1 cellular context compared by ENCODE assay signal in the genomic region with DNA sequence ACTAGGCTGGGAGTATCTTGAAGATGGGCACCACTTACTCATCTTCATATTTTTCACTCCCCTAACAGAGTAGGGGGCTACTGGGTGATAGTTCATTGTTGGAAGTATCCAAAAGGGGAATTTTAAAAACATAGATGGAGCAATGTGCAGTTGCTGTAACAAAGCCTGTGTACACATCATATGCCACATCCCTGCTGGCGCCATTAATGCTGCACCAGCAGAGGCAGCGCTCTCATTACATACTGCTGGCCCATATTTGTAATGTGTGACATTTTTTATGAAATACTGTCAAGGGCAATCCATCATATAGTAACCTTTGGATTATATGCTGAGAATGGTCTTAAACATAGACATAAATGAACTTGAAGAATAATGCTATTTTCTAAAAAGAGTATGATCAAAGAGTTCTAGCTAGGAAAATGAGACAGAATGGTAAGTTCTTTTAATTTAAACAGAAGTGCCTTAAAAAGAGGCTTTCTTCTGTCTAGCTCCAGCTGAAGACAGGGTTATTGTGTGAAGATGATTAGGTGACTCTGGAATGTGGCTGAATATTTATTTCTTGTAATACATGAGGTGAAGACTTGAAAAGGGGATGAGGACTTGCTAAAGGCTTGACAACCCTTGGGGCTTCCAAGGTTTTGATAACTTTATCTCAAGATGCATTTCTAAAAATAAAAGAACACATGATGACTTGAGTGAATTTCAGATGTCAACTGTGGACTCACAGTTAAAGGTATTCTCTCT.
TF ChIP-seq lines count a peak whose summit lies in the region.

No MANE protein-coding gene starts in this region.

TF ChIP-seq in IMR-90, 13 proteins besides CTCF, POLR2A, EP300 and RAD21:
- no peak for TF ChIP-seq CHD1 (IDR thresholded peaks at IDR 0.05; ENCODE audit: low read depth, low read length)
- no peak for TF ChIP-seq CEBPB (IDR thresholded peaks at IDR 0.05; ENCODE audit: low read depth, low read length)
- TF ChIP-seq, protein P1, sequence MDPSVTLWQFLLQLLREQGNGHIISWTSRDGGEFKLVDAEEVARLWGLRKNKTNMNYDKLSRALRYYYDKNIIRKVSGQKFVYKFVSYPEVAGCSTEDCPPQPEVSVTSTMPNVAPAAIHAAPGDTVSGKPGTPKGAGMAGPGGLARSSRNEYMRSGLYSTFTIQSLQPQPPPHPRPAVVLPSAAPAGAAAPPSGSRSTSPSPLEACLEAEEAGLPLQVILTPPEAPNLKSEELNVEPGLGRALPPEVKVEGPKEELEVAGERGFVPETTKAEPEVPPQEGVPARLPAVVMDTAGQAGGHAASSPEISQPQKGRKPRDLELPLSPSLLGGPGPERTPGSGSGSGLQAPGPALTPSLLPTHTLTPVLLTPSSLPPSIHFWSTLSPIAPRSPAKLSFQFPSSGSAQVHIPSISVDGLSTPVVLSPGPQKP (IDR thresholded peaks at IDR 0.05; ENCODE audit: borderline replicate concordance, low read depth, low read length): no peak
- no peak for TF ChIP-seq NFE2L2 (IDR thresholded peaks at IDR 0.05; ENCODE audit: low read depth, low read length)
- TF ChIP-seq MAFK (IDR thresholded peaks at IDR 0.05; ENCODE audit: low read depth, low read length): no peak
- no peak for TF ChIP-seq RFX5 (IDR thresholded peaks at IDR 0.05; ENCODE audit: low read depth, low read length)
- TF ChIP-seq MAZ (IDR thresholded peaks at IDR 0.05; ENCODE audit: borderline replicate concordance, low read depth, low read length): no peak
- no peak for TF ChIP-seq MXI1 (IDR thresholded peaks at IDR 0.05; ENCODE audit: borderline replicate concordance, low read depth, low read length)
- TF ChIP-seq RCOR1 (IDR thresholded peaks at IDR 0.05; ENCODE audit: insufficient replicate concordance, low read length): no peak
